18 cellular contexts compared by ENCODE assay signal in the genomic region with DNA sequence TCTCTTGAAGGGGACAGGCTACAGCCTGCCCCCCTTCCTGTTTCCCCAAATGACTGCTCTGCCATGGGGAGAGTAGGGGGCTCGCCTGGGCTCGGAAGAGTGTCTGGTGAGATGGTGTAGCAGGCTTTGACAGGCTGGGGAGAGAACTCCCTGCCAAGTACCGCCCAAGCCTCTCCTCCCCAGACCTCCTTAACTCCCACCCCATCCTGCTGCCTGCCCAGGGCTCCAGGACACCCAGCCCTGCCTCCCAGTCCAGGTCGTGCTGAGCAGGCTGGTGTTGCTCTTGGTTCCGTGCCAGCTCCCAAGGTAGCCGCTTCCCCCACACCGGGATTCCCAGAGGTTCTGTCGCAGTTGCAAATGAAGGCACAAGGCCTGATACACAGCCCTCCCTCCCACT. TPM values are rescaled to one million over a fixed set of nuclear protein-coding genes. Genes with fewer than 3 reads are reported as not detected.
DNase-seq lines count a peak whose midpoint lies in the region; ATAC-seq, FAIRE-seq and TF ChIP-seq lines count a peak whose summit lies in the region.
"Had no signal": no experiment of that assay in that cellular context is flagged by ENCODE, and none has a peak within 500 bp of the region (broad histone marks: within the 10 kb centered on the region; RNA-seq: fewer than 3 reads in every experiment).

No MANE protein-coding gene starts in this region.

- ATAC-seq in K562 = no peak
- peak; percentile 23 for ATAC-seq in sciatic nerve
- ATAC-seq in GM21515 (IDR thresholded peaks at IDR 0.05; ENCODE audit: unreplicated experiment) = no peak
- no peak for ATAC-seq in HG03378 (IDR thresholded peaks at IDR 0.05; ENCODE audit: unreplicated experiment)
- ATAC-seq: left colon; stimulated activated effector memory CD8-positive, alpha-beta T cell treated with anti-CD3 and anti-CD28 coated beads, Interleukin-12 subunit alpha, Interleukin-12 subunit beta, amount 100 ng/mL, for 72 hours; T-cell; WTC11 had no signal

- no peaks in the 10 kb centered on the region for H3K27me3 ChIP-seq in K562 (ENCODE audit: control insufficient read depth in 2 of 2, insufficient read depth in 2 of 2, low read length in 2 of 2)

- no peak for FAIRE-seq in K562 (lab: Jason Lieb, UNC)

- H3K9me1 ChIP-seq in K562 (ENCODE audit: control insufficient read depth, insufficient read depth, low read length) = peaks cover 35% of the 10 kb centered on the region

- CTCF ChIA-PET in K562 (lab: Yijun Ruan, JAX; ENCODE audit: low intra/inter-chr PET ratio) = no interaction called here

- TF ChIP-seq RAD21 in K562 (CRISPR knock-in tag; conservative IDR thresholded peaks at IDR 0.05 in 1 of 2, IDR thresholded peaks at IDR 0.05 in 1 of 2) = no peak

- no peak overlapping the region for H3K4me2 ChIP-seq in K562 (ENCODE audit: insufficient read depth, low read length)
- H3K4me2 ChIP-seq: PC-9 had no signal

- 77% methylated on average over 8 of the region's 8 CpGs for WGBS in K562 (ENCODE audit: insufficient coverage, low coverage, missing lambda C conversion rate)

- H2AFZ ChIP-seq in K562 (ENCODE audit: low read depth, low read length) = no peak overlapping the region
- H2AFZ ChIP-seq: PC-9 had no signal

- H3K27ac ChIP-seq in K562 (ENCODE audit: extremely low read depth, low read depth, low read length) = no peak overlapping the region
- H3K27ac ChIP-seq: PC-9 had no signal

- H3K9me3 ChIP-seq in K562 (replicated peaks; ENCODE audit: control insufficient read depth, insufficient read depth, low read depth, low read length) = no peaks in the 10 kb centered on the region

- H3K4me3 ChIP-seq in K562 = no peak overlapping the region
- H3K4me3 ChIP-seq: PC-9, skin epidermis had no signal

- H3K36me3 ChIP-seq in K562 (ENCODE audit: control insufficient read depth, insufficient read depth, low read length) = peaks cover 99% of the 10 kb centered on the region

- no peak for TF ChIP-seq CTCF in K562 (IDR thresholded peaks at IDR 0.05 in 2 of 3, conservative IDR thresholded peaks at IDR 0.05 in 1 of 3; ENCODE audit: insufficient read depth in 2 of 3, low read depth in 1 of 3, low read length in 3 of 3)
- TF ChIP-seq CTCF in GM10266 (IDR thresholded peaks at IDR 0.05; ENCODE audit: control insufficient read depth, insufficient read depth, low read depth, missing control alignments) = no peak

- no TSS peak for BruUV-seq in K562 (replicated peaks; lab: Mats Ljungman, UMichigan)

- peaks cover 67% of the 10 kb centered on the region for H3K79me2 ChIP-seq in K562 (ENCODE audit: control insufficient read depth, insufficient read depth, low read length)

- H4K20me1 ChIP-seq in K562 (replicated peaks; ENCODE audit: control insufficient read depth, insufficient read depth, low read length) = peaks cover 97% of the 10 kb centered on the region

- DNase-seq in NCI-H226 (peak; percentile 53), K562 (ENCODE audit: extremely low read depth in 1 of 4, low spot score in 3 of 4) (peak in 1 of 4 experiments; percentile 31), kidney tubule cell (ENCODE audit: low spot score) (peak; percentile 68), sciatic nerve (ENCODE audit: low spot score) (no peak), GM10266 (ENCODE audit: extremely low spot score) (no peak)
- DNase-seq: anterior cingulate cortex, hippocampal formation, KBM-7, left colon, NCI-H1436 treated with DMSO at 0.1 percent for 48 hours, NCI-H526, PC-9, T-cell had no signal

- no peak for TF ChIP-seq EP300 in K562 (IDR thresholded peaks at IDR 0.05; ENCODE audit: low read length)

- in situ Hi-C loops in K562 (cut with MboI) = no loop called here

- peak overlapping the region in 1 of 2 experiments; percentile 58; a peak in 1 of 4 replicates for H3K9ac ChIP-seq in K562 (ENCODE audit: insufficient read depth in 1 of 2, low read depth in 2 of 2, low read length in 2 of 2)

- intact Hi-C loops in K562 (cut with micrococcal nuclease) (no loop called here), sciatic nerve (cut with DNase I) (no loop called here)

- no peak for TF ChIP-seq POLR2A in K562 (conservative IDR thresholded peaks at IDR 0.05)

- H3K4me1 ChIP-seq in K562 (replicated peaks in 1 of 2; ENCODE audit: control insufficient read depth in 2 of 2, insufficient read depth in 2 of 2, low read length in 2 of 2) = peaks cover 11 to 21% of the 10 kb centered on the region in 2 experiments

- POLR2A ChIA-PET in K562 (lab: Yijun Ruan, JAX) = no interaction called here

TF ChIP-seq in K562, 482 proteins besides CTCF, POLR2A, EP300 and RAD21 (continues in another document):
- TF ChIP-seq ZNF589 (CRISPR knock-in tag; IDR thresholded peaks at IDR 0.05; ENCODE audit: low read depth) (no peak), ETV1 (tag; conservative IDR thresholded peaks at IDR 0.05; ENCODE audit: low read depth) (no peak), NFIC (IDR thresholded peaks at IDR 0.05) (peak; percentile 28; the same call in 1 of the 2 replicates), TARDBP (IDR thresholded peaks at IDR 0.05) (no peak), POLR2AphosphoS5 (IDR thresholded peaks at IDR 0.05; ENCODE audit: control insufficient read depth, insufficient read depth, low read depth, low read length) (peak; percentile 5; the same call in 1 of the 2 replicates), MAFG (tag; conservative IDR thresholded peaks at IDR 0.05) (no peak), NR4A1 (CRISPR knock-in tag; IDR thresholded peaks at IDR 0.05) (no peak), NR4A1 (tag; IDR thresholded peaks at IDR 0.05) (no peak), PRMT5 (CRISPR knock-in tag; IDR thresholded peaks at IDR 0.05) (no peak), RBFOX2 (IDR thresholded peaks at IDR 0.05; ENCODE audit: low read depth, low read length) (peak; percentile 55), CEBPG (CRISPR knock-in tag; IDR thresholded peaks at IDR 0.05) (no peak), CEBPG (tag; conservative IDR thresholded peaks at IDR 0.05 in 1 of 2, IDR thresholded peaks at IDR 0.05 in 1 of 2) (no peak), CHD1 (IDR thresholded peaks at IDR 0.05; ENCODE audit: low read length) (no peak), NFIX (CRISPR knock-in tag; IDR thresholded peaks at IDR 0.05; ENCODE audit: low read depth) (no peak)
- TF ChIP-seq, protein P1, sequence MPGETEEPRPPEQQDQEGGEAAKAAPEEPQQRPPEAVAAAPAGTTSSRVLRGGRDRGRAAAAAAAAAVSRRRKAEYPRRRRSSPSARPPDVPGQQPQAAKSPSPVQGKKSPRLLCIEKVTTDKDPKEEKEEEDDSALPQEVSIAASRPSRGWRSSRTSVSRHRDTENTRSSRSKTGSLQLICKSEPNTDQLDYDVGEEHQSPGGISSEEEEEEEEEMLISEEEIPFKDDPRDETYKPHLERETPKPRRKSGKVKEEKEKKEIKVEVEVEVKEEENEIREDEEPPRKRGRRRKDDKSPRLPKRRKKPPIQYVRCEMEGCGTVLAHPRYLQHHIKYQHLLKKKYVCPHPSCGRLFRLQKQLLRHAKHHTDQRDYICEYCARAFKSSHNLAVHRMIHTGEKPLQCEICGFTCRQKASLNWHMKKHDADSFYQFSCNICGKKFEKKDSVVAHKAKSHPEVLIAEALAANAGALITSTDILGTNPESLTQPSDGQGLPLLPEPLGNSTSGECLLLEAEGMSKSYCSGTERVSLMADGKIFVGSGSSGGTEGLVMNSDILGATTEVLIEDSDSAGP (CRISPR knock-in tag; IDR thresholded peaks at IDR 0.05) = no peak
- TF ChIP-seq, protein P2, sequence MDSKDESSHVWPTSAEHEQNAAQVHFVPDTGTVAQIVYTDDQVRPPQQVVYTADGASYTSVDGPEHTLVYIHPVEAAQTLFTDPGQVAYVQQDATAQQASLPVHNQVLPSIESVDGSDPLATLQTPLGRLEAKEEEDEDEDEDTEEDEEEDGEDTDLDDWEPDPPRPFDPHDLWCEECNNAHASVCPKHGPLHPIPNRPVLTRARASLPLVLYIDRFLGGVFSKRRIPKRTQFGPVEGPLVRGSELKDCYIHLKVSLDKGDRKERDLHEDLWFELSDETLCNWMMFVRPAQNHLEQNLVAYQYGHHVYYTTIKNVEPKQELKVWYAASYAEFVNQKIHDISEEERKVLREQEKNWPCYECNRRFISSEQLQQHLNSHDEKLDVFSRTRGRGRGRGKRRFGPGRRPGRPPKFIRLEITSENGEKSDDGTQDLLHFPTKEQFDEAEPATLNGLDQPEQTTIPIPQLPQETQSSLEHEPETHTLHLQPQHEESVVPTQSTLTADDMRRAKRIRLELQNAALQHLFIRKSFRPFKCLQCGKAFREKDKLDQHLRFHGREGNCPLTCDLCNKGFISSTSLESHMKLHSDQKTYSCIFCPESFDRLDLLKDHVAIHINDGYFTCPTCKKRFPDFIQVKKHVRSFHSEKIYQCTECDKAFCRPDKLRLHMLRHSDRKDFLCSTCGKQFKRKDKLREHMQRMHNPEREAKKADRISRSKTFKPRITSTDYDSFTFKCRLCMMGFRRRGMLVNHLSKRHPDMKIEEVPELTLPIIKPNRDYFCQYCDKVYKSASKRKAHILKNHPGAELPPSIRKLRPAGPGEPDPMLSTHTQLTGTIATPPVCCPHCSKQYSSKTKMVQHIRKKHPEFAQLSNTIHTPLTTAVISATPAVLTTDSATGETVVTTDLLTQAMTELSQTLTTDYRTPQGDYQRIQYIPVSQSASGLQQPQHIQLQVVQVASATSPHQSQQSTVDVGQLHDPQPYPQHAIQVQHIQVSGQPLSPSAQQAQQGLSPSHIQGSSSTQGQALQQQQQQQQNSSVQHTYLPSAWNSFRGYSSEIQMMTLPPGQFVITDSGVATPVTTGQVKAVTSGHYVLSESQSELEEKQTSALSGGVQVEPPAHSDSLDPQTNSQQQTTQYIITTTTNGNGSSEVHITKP (IDR thresholded peaks at IDR 0.05; ENCODE audit: partially characterized antibody) = no peak

RNA-seq across cellular contexts. Expression of a gene that starts 9.9 kb away (rescaled TPM):
- 511 and 945 TPM in 2 replicates for total RNA-seq in K562 (2011; cell fraction: chromatin; rRNA removed; ENCODE audit: low replicate concordance)
- total RNA-seq in K562 (2011; cell fraction: nucleolus; rRNA removed) = 536 and 553 TPM in 2 replicates
- total RNA-seq in K562 (2011; cell fraction: nucleoplasm; rRNA removed) = 559 and 592 TPM in 2 replicates
- 124 and 144 TPM in 2 replicates for total RNA-seq in K562 (2014; rRNA removed)
- 66.5 and 70.7 TPM in 2 replicates for total RNA-seq in K562 (2014; rRNA removed; fragmentation: Illumina TruSeq; extraction: Trizol)
- 25.8 and 27.0 TPM in 2 replicates for total RNA-seq in K562 (2015; rRNA removed; fragmentation: Illumina TruSeq; extraction: Trizol)
- total RNA-seq in K562 (2021) = 131 and 159 TPM in 2 replicates
- 271 and 467 TPM in 2 replicates for polyA plus RNA-seq in K562 (2011; rRNA removed)
- 222 and 346 TPM in 2 replicates for polyA plus RNA-seq in K562 (2011; cell fraction: cytosol; rRNA removed)
- polyA plus RNA-seq in K562 (2011; cell fraction: nucleus; rRNA removed) = 1,880 and 1,961 TPM in 2 replicates
- 112 and 555 TPM in 2 replicates for polyA plus RNA-seq in K562 (2012)
- 134 and 172 TPM in 2 replicates for polyA plus RNA-seq in K562 (2014; fragmentation: Illumina TruSeq; extraction: Trizol)
- polyA plus RNA-seq in K562 (2014; fragmentation: Nextera tagmentation; extraction: Ambion mirVana) = 10 to 100 TPM; 14.0 to 16.0 TPM
- polyA plus RNA-seq in K562 (2014; rRNA removed) = 179 and 182 TPM in 2 replicates
- 359 and 374 TPM in 2 replicates for polyA minus RNA-seq in K562 (2011; rRNA and poly(A)+ RNA removed)
- 79.8 and 123 TPM in 2 replicates for polyA minus RNA-seq in K562 (2011; cell fraction: cytosol; rRNA and poly(A)+ RNA removed)
- polyA minus RNA-seq in K562 (2011; cell fraction: nucleus; rRNA and poly(A)+ RNA removed) = 310 and 397 TPM in 2 replicates
- 155 TPM for total RNA-seq in sciatic nerve

Comparison
In these comparisons a context has a peak if more than half of its experiments do, and no peak if none do; other contexts are left out.
1. DNase-seq: peak in NCI-H226 (single experiment) and kidney tubule cell (single experiment); none in sciatic nerve (single experiment) and GM10266 (single experiment).